Comparison of ENCODE assay signal across 22 cellular contexts in genomic region chr2:128550389-128550788, GRCh38.
"Had no signal": no experiment of that assay in that cellular context is flagged by ENCODE, and none has a peak within 500 bp of the region (broad histone marks: within the 10 kb centered on the region; RNA-seq: fewer than 3 reads in every experiment).

No MANE protein-coding gene starts in this region.

- H3K4me3 ChIP-seq: breast epithelium, K562, Peyer's patch, SJCRH30 had no signal

- H3K36me3 ChIP-seq: breast epithelium, Peyer's patch, SJCRH30 had no signal

- H3K4me1 ChIP-seq: breast epithelium, Peyer's patch, SJCRH30 had no signal

- H3K9me3 ChIP-seq: breast epithelium, Peyer's patch, SJCRH30 had no signal

- ATAC-seq: activated CD4-positive, CD25-positive, alpha-beta regulatory T cell treated with anti-CD3 and anti-CD28 coated beads, Interleukin-2, amount 50 U/mL, for 24 hours; activated CD8-positive, alpha-beta T cell treated with anti-CD3 and anti-CD28 coated beads, Interleukin-2, amount 10 ng/mL, durations not matched to agents 7 days and 5 days; K562 had no signal

- DNase-seq: activated CD4-positive, alpha-beta T cell treated with anti-CD3 and anti-CD28 coated beads for 4 hours; activated CD4-positive, alpha-beta T cell treated with anti-CD3 and anti-CD28 coated beads, Interleukin-2, amount 50 U/mL, for 4 hours; activated CD8-positive, alpha-beta T cell treated with anti-CD3 and anti-CD28 coated beads, Interleukin-2, amount 10 ng/mL, durations not matched to agents 7 days and 5 days; activated gamma-delta T cell treated with Interleukin-2 at 50 U/mL for 16 hours; activated naive CD4-positive, alpha-beta T cell treated with anti-CD3 and anti-CD28 coated beads, Interleukin-2, amount 10 ng/mL, durations not matched to agents 7 days and 5 days; activated naive CD8-positive, alpha-beta T cell treated with anti-CD3 and anti-CD28 coated beads, Interleukin-2, amount 10 ng/mL, durations not matched to agents 7 days and 5 days; activated T-cell treated with anti-CD3 and anti-CD28 coated beads, Interleukin-2, amount 50 U/mL, for 48 hours; aorta; Karpas-422; MM.1S; NCI-H1105; NCI-H1436; NCI-H1694 treated with DMSO at 0.1 percent for 48 hours; NCI-H2029 treated with DMSO at 0.1 percent for 48 hours; NCI-H524; Right ventricle myocardium superior; SJCRH30 had no signal

- H3K27me3 ChIP-seq: breast epithelium, Peyer's patch, SJCRH30 had no signal

- H3K27ac ChIP-seq: breast epithelium, Peyer's patch, RWPE1, SJCRH30 had no signal
